8 cellular contexts compared by ENCODE assay signal in the genomic region with DNA sequence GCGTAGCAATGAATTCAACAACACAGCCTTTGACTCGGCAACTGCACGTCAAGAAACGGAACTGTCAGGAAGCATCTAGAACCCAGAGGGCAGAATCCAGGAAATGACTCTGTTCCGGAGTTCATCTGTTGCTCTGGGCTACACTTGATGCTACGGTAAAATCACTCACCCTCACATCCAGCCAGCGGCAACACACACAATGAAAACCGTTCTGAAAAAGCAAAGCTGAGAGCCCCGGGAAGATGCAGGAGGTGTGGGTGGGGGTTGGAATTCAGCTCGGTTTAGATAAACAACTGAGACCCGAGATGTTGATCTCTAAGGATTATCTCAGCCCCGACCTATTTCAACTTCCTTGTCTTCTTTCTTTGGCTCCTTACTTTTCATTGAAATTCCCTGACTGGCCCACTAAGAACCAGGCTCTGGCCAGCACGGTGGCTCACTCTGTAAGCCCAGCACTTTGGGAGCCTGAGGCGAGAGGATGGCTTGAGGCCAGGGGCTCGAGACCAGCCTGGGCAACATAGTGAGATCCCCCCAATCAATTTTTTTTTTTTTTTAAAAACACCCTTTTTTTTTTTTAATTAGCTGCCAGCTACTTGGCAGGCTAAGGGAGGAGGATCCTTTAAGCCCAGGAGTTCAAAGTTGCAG. TPM values are rescaled to one million over a fixed set of nuclear protein-coding genes. Genes with fewer than 3 reads are reported as not detected.
DNase-seq lines count a peak whose midpoint lies in the region; ATAC-seq and TF ChIP-seq lines count a peak whose summit lies in the region.

No MANE protein-coding gene starts in this region.

- no peaks in the 10 kb centered on the region for H3K27me3 ChIP-seq in OCI-LY1 (ENCODE audit: insufficient read depth, low read length)

- H3K36me3 ChIP-seq in OCI-LY1 (ENCODE audit: insufficient read depth, low read length), result no peaks in the 10 kb centered on the region

- no peaks in the 10 kb centered on the region for H3K79me2 ChIP-seq in OCI-LY1 (ENCODE audit: insufficient read depth, low read length)

- peak overlapping the region; percentile 15; the same call in 1 of the 2 replicates for H2AFZ ChIP-seq in OCI-LY1 (ENCODE audit: low read length)

- H3K4me1 Mint-ChIP-seq in activated naive CD8-positive, alpha-beta T cell treated with anti-CD3 and anti-CD28 coated beads for 36 hours, result peaks cover 16% of the 10 kb centered on the region

- H3K27me3 Mint-ChIP-seq in activated naive CD8-positive, alpha-beta T cell treated with anti-CD3 and anti-CD28 coated beads for 36 hours, result no peaks in the 10 kb centered on the region

- no peaks in the 10 kb centered on the region for H3K36me3 Mint-ChIP-seq in activated naive CD8-positive, alpha-beta T cell treated with anti-CD3 and anti-CD28 coated beads for 36 hours

- no peaks in the 10 kb centered on the region for H3K9me3 Mint-ChIP-seq in activated naive CD8-positive, alpha-beta T cell treated with anti-CD3 and anti-CD28 coated beads for 36 hours

- H3K4me3 ChIP-seq in OCI-LY1 (ENCODE audit: low read depth, low read length, poor library complexity, severe bottlenecking), result no peak overlapping the region

- H3K27ac ChIP-seq in OCI-LY1 (ENCODE audit: low read depth, low read length, poor library complexity, severe bottlenecking), result no peak overlapping the region

- no peaks in the 10 kb centered on the region for H4K20me1 ChIP-seq in OCI-LY1 (ENCODE audit: insufficient read depth, low read length)

- no peaks in the 10 kb centered on the region for H3K9me2 ChIP-seq in OCI-LY1 (ENCODE audit: low read depth, low read length)

- peak overlapping the region; percentile 51 for H3K4me2 ChIP-seq in OCI-LY1 (ENCODE audit: low read length)

- no peak for DNase-seq in activated naive CD8-positive, alpha-beta T cell treated with anti-CD3 and anti-CD28 coated beads for 36 hours
- DNase-seq in islet precursor cell, result peak; percentile 68
- DNase-seq in stimulated activated CD4-positive, alpha-beta T cell treated with anti-CD3 and anti-CD28 coated beads, Interleukin-4, amount 100 ng/mL, for 24 hours, result peak; percentile 48
- DNase-seq in DMS114 treated with DMSO at 0.1 percent for 48 hours (lab: John Stamatoyannopoulos, UW; ENCODE audit: unreplicated experiment), result no peak
- DNase-seq in LoVo (ENCODE audit: low spot score), result no peak
- DNase-seq in NCI-H524 treated with DMSO at 0.1 percent for 48 hours (lab: John Stamatoyannopoulos, UW), result no peak

- no peaks in the 10 kb centered on the region for H3K9me3 ChIP-seq in OCI-LY1 (ENCODE audit: low read length)

- H3K27ac Mint-ChIP-seq in activated naive CD8-positive, alpha-beta T cell treated with anti-CD3 and anti-CD28 coated beads for 36 hours, result peak overlapping the region; percentile 77

- peak; percentile 63 for ATAC-seq in GM19468 (IDR thresholded peaks at IDR 0.05; ENCODE audit: extremely low read depth, unreplicated experiment)

- TF ChIP-seq CTCF in OCI-LY1 (IDR thresholded peaks at IDR 0.05; ENCODE audit: low read length), result no peak

- peak overlapping the region; percentile 50 for H3K4me3 Mint-ChIP-seq in activated naive CD8-positive, alpha-beta T cell treated with anti-CD3 and anti-CD28 coated beads for 36 hours

- peaks cover 22% of the 10 kb centered on the region for H3K4me1 ChIP-seq in OCI-LY1 (ENCODE audit: insufficient read depth, low read length, severe bottlenecking)

- no peak overlapping the region; the same call in 1 of the 2 replicates for H3K9ac ChIP-seq in OCI-LY1 (ENCODE audit: low read length)

- no peaks in the 10 kb centered on the region for H3F3A ChIP-seq in OCI-LY1 (ENCODE audit: insufficient read depth, low read length)

RNA-seq across cellular contexts. Expression of a gene that starts 13.3 kb away (rescaled TPM):
- under 1 TPM; 0.31 to 0.40 TPM for total RNA-seq in activated naive CD8-positive, alpha-beta T cell treated with anti-CD3 and anti-CD28 coated beads for 36 hours

RNA-seq across cellular contexts. Expression of a gene that starts 23.5 kb away (rescaled TPM):
- total RNA-seq in activated naive CD8-positive, alpha-beta T cell treated with anti-CD3 and anti-CD28 coated beads for 36 hours, result 100 to 1,000 TPM; 162 to 164 TPM

RNA-seq across cellular contexts. Expression of a gene that starts 37.5 kb away (rescaled TPM):
- not detected for total RNA-seq in activated naive CD8-positive, alpha-beta T cell treated with anti-CD3 and anti-CD28 coated beads for 36 hours

Comparison
In these comparisons a context has a peak if more than half of its experiments do, and no peak if none do; other contexts are left out.
1. DNase-seq: peak in islet precursor cell (single experiment) and stimulated activated CD4-positive, alpha-beta T cell treated with anti-CD3 and anti-CD28 coated beads, Interleukin-4, amount 100 ng/mL, for 24 hours (single experiment); none in activated naive CD8-positive, alpha-beta T cell treated with anti-CD3 and anti-CD28 coated beads for 36 hours (single experiment), DMS114 treated with DMSO at 0.1 percent for 48 hours (single experiment), LoVo (single experiment) and NCI-H524 treated with DMSO at 0.1 percent for 48 hours (single experiment).